7 cellular contexts compared by ENCODE assay signal in the genomic region with DNA sequence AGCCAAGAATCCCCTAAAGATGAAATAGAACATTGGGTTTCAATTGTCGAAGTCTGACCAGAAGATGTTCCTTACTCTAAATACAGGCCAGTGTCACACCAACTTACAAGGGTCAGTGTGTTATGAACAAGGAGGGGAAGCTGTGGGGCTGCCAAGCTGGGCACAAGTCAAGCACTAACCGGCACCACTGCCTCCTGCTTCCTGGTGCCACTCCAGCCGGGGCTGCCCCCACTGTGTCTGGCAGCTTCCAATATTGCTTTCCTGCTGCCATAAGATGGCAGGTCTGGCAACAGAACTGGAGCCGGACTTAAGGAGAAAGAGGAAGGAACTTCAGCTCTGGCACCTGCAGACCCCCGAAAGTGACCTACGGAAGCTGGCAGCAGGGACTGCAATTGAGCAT. TPM values are rescaled to one million over a fixed set of nuclear protein-coding genes. Genes with fewer than 3 reads are reported as not detected.
"Had no signal": no experiment of that assay in that cellular context is flagged by ENCODE, and none has a peak within 500 bp of the region (broad histone marks: within the 10 kb centered on the region; RNA-seq: fewer than 3 reads in every experiment).

No MANE protein-coding gene starts in this region.

- H3K4me1 Mint-ChIP-seq: H9 had no signal

- H3K4me3 ChIP-seq: GM23248, K562 had no signal

- H2AFZ ChIP-seq: GM23248 had no signal

- H3K27ac ChIP-seq: GM23248 had no signal

- DNase-seq: GM23248, H9, HCEC 1CT, IMR-90 had no signal

- ATAC-seq: K562 had no signal

- H3K4me3 Mint-ChIP-seq: H9 had no signal

- H3K27ac Mint-ChIP-seq: H9 had no signal

RNA-seq across cellular contexts. Expression of gene PGA3, which starts 28.4 kb away (rescaled TPM):
- total RNA-seq: GM23248, H1, H9, HT-29 had no signal
- polyA plus RNA-seq: GM23248, H1, IMR-90, K562 had no signal

RNA-seq across cellular contexts. Expression of gene PGA4, which starts 47.2 kb away (rescaled TPM):
- total RNA-seq: GM23248, H1, H9, HT-29, IMR-90, K562 had no signal
- polyA plus RNA-seq: IMR-90, K562 had no signal
